In genomic region chr5:136193396-136193935, GRCh38 we compare ENCODE assay signal across 15 cellular contexts. TPM values are rescaled to one million over a fixed set of nuclear protein-coding genes. Genes with fewer than 3 reads are reported as not detected.
DNase-seq lines count a peak whose midpoint lies in the region; ATAC-seq and TF ChIP-seq lines count a peak whose summit lies in the region.
"Had no signal": no experiment of that assay in that cellular context is flagged by ENCODE, and none has a peak within 500 bp of the region (broad histone marks: within the 10 kb centered on the region; RNA-seq: fewer than 3 reads in every experiment).

No MANE protein-coding gene starts in this region.

- peak overlapping the region in 1 of 10 donors; percentile 51 for H3K4me3 Mint-ChIP-seq in naive thymus-derived CD4-positive, alpha-beta T cell

- H3K27ac ChIP-seq in VCaP = peak overlapping the region; percentile 94
- no peak overlapping the region for H3K27ac ChIP-seq in skeletal muscle tissue (ENCODE audit: low read depth, low read length)
- no peak overlapping the region for H3K27ac ChIP-seq in naive thymus-derived CD4-positive, alpha-beta T cell (ENCODE audit: low read depth, low read length)

- no peak for TF ChIP-seq CTCF in VCaP (conservative IDR thresholded peaks at IDR 0.05)
- no peak for TF ChIP-seq CTCF in kidney epithelial cell (IDR thresholded peaks at IDR 0.05; ENCODE audit: insufficient read depth, low read length, poor library complexity, severe bottlenecking)

- peak overlapping the region; percentile 35 for H3K4me3 ChIP-seq in kidney epithelial cell (ENCODE audit: low read depth, low read length)
- H3K4me3 ChIP-seq in skeletal muscle tissue (ENCODE audit: low read length in 3 of 3) = peak overlapping the region; percentile 50 to 72 (median 69)
- no peak overlapping the region for H3K4me3 ChIP-seq in naive thymus-derived CD4-positive, alpha-beta T cell (ENCODE audit: low read length)

- POLR2A ChIA-PET in naive thymus-derived CD4-positive, alpha-beta T cell (lab: Charles Lee) = no interaction called here

- H3K9me3 Mint-ChIP-seq in naive thymus-derived CD4-positive, alpha-beta T cell = peaks cover 0 to 4% (median 0%) of the 10 kb centered on the region in 11 donors

- no peak for ATAC-seq in GM19397 (IDR thresholded peaks at IDR 0.05; ENCODE audit: unreplicated experiment)
- no peak for ATAC-seq in naive thymus-derived CD4-positive, alpha-beta T cell

- DNase-seq in NCI-H1105 treated with DMSO at 0.1 percent for 48 hours (lab: John Stamatoyannopoulos, UW) (peak; percentile 31), NCI-H1105 (lab: John Stamatoyannopoulos, UW) (no peak), kidney epithelial cell (ENCODE audit: low read depth) (no peak), DMS153 (lab: John Stamatoyannopoulos, UW) (no peak)
- DNase-seq in naive thymus-derived CD4-positive, alpha-beta T cell = no peak
- DNase-seq: EL; mammary epithelial cell; NCI-H187 treated with DMSO at 0.1 percent for 48 hours; SIG-M5; stimulated activated naive CD4-positive, alpha-beta T cell had no signal

- no peaks in the 10 kb centered on the region for H3K9me3 ChIP-seq in skeletal muscle tissue (ENCODE audit: control insufficient read depth in 3 of 3, low read length in 3 of 3)
- no peaks in the 10 kb centered on the region for H3K9me3 ChIP-seq in naive thymus-derived CD4-positive, alpha-beta T cell (ENCODE audit: control insufficient read depth in 2 of 3, low read length in 3 of 3)

- H3K36me3 Mint-ChIP-seq in naive thymus-derived CD4-positive, alpha-beta T cell = peaks cover 0 to 4% (median 0%) of the 10 kb centered on the region in 5 donors

- intact Hi-C loops in naive thymus-derived CD4-positive, alpha-beta T cell (cut with micrococcal nuclease) = no loop called here

- peaks cover 47 to 67% (median 49%) of the 10 kb centered on the region in 5 donors for H3K27me3 Mint-ChIP-seq in naive thymus-derived CD4-positive, alpha-beta T cell

- H3K9ac ChIP-seq in skeletal muscle tissue (ENCODE audit: low read depth in 1 of 3, low read length in 3 of 3) = peak overlapping the region in 1 of 3 donors; percentile 82

- H3K27ac Mint-ChIP-seq in naive thymus-derived CD4-positive, alpha-beta T cell = no peak overlapping the region

- H3K27me3 ChIP-seq in kidney epithelial cell (ENCODE audit: control insufficient read depth, insufficient read depth, low read length) (peaks cover 40% of the 10 kb centered on the region), skeletal muscle tissue (ENCODE audit: control insufficient read depth in 3 of 3, insufficient read depth in 3 of 3, low read length in 3 of 3) (peaks cover 1 to 18% (median 14%) of the 10 kb centered on the region in 3 donors)
- H3K27me3 ChIP-seq in naive thymus-derived CD4-positive, alpha-beta T cell (ENCODE audit: control insufficient read depth in 2 of 2, insufficient read depth in 2 of 2, low read length in 2 of 2) = no peaks in the 10 kb centered on the region

- peaks cover 9 to 42% (median 31%) of the 10 kb centered on the region in 3 donors for H3K4me1 ChIP-seq in skeletal muscle tissue (ENCODE audit: control insufficient read depth in 3 of 3, insufficient read depth in 3 of 3, low read length in 3 of 3)
- no peaks in the 10 kb centered on the region for H3K4me1 ChIP-seq in naive thymus-derived CD4-positive, alpha-beta T cell (ENCODE audit: control insufficient read depth in 2 of 2, insufficient read depth in 2 of 2, low read length in 2 of 2)

- CTCF ChIA-PET in naive thymus-derived CD4-positive, alpha-beta T cell (lab: Charles Lee) = no interaction called here

- H3K36me3 ChIP-seq in kidney epithelial cell (ENCODE audit: control insufficient read depth, insufficient read depth, low read length) (no peaks in the 10 kb centered on the region), skeletal muscle tissue (ENCODE audit: control insufficient read depth in 3 of 3, insufficient read depth in 3 of 3, low read length in 3 of 3) (peaks cover 0 to 4% (median under 1%) of the 10 kb centered on the region in 3 donors)
- H3K36me3 ChIP-seq in naive thymus-derived CD4-positive, alpha-beta T cell (ENCODE audit: control insufficient read depth in 2 of 3, insufficient read depth in 3 of 3, low read length in 3 of 3) = no peaks in the 10 kb centered on the region

- peaks cover 0 to 5% (median 0%) of the 10 kb centered on the region in 7 donors for H3K4me1 Mint-ChIP-seq in naive thymus-derived CD4-positive, alpha-beta T cell

RNA-seq across cellular contexts. Expression of gene SMIM32, which starts 0.5 kb away (rescaled TPM):
- 0.08 TPM in 1 of 2 replicates, not detected in the other for total RNA-seq in kidney epithelial cell
- under 0.01 TPM for total RNA-seq in skeletal muscle tissue
- total RNA-seq in naive thymus-derived CD4-positive, alpha-beta T cell = not detected
- not detected for polyA plus RNA-seq in naive thymus-derived CD4-positive, alpha-beta T cell
- total RNA-seq: A172, fibroblast of lung, mammary epithelial cell had no signal
- polyA plus RNA-seq: fibroblast of lung, mammary epithelial cell had no signal
